8 cellular contexts compared by ENCODE assay signal in the genomic region with DNA sequence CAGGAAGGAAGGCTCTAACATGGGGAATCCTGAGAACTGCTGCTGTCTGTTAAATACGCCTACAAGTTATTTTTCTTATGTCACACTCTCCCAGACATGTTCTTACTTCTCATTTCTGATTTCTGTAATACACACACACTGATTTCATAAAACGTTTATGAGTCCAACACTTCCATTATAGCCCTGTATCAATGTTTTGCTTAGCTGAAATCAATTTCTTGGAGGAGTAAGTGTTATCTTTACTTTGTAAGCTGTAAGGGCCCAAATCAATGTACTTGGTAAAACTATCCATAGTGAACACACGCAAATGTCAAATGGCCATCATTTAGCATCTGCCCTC. TPM values are rescaled to one million over a fixed set of nuclear protein-coding genes. Genes with fewer than 3 reads are reported as not detected.
DNase-seq lines count a peak whose midpoint lies in the region; ATAC-seq and TF ChIP-seq lines count a peak whose summit lies in the region.

No MANE protein-coding gene starts in this region.

- H3K27me3 Mint-ChIP-seq in CD8-positive, alpha-beta memory T cell, result peaks cover 0 to 1% of the 10 kb centered on the region in 2 donors

- H3K27me3 ChIP-seq in CD8-positive, alpha-beta memory T cell (ENCODE audit: insufficient read depth, low read length, poor library complexity, severe bottlenecking), result no peaks in the 10 kb centered on the region
- H3K27me3 ChIP-seq in PC-9 (ENCODE audit: insufficient read depth, low read depth), result no peaks in the 10 kb centered on the region
- no peaks in the 10 kb centered on the region for H3K27me3 ChIP-seq in ovary

- peak overlapping the region; percentile 78 to 97 (median 82) for H3K4me3 Mint-ChIP-seq in CD8-positive, alpha-beta memory T cell

- no peaks in the 10 kb centered on the region for H3K9me3 Mint-ChIP-seq in CD8-positive, alpha-beta memory T cell

- peaks cover 26 to 38% (median 27%) of the 10 kb centered on the region in 3 donors for H3K4me1 Mint-ChIP-seq in CD8-positive, alpha-beta memory T cell

- no peak for TF ChIP-seq CTCF in PC-9 (conservative IDR thresholded peaks at IDR 0.05)
- TF ChIP-seq CTCF in epithelial cell of esophagus (IDR thresholded peaks at IDR 0.05; ENCODE audit: insufficient read depth, low read depth, low read length, missing control alignments), result no peak
- no peak for TF ChIP-seq CTCF in ovary (IDR thresholded peaks at IDR 0.05)

- POLR2A ChIA-PET in CD8-positive, alpha-beta memory T cell (lab: Charles Lee), result interaction anchor here (0.5 to 1.8 kb wide), 8 partner anchors 8 to 184 kb away, joined by 3 to 15 read pairs (median 4); partner anchors contain the start of genes CSNK1D and FOXK2
- POLR2A ChIA-PET in PC-9 (lab: Charles Lee; ENCODE audit: unreplicated experiment), result no interaction called here

- no peak for ATAC-seq in GM18907 (IDR thresholded peaks at IDR 0.05; ENCODE audit: unreplicated experiment)

- peaks cover 10% of the 10 kb centered on the region for H3K36me3 ChIP-seq in CD8-positive, alpha-beta memory T cell (ENCODE audit: insufficient read depth, low read length)
- H3K36me3 ChIP-seq in PC-9 (ENCODE audit: low read depth) (no peaks in the 10 kb centered on the region), ovary (no peaks in the 10 kb centered on the region)

- H3K27ac ChIP-seq in CD8-positive, alpha-beta memory T cell (ENCODE audit: low read depth, low read length), result peak overlapping the region; percentile 94
- peak overlapping the region; percentile 95 for H3K27ac ChIP-seq in PC-9
- H3K27ac ChIP-seq in ovary, result peak overlapping the region; percentile 99 to 100

- CTCF ChIA-PET in CD8-positive, alpha-beta memory T cell (lab: Charles Lee), result interaction anchor here (1.3 to 1.6 kb wide), 2 partner anchors 8 to 94 kb away, joined by 3 to 4 read pairs; no protein-coding TSS in a partner anchor
- CTCF ChIA-PET in PC-9 (lab: Charles Lee), result no interaction called here

- DNase-seq in CD8-positive, alpha-beta memory T cell, result no peak
- DNase-seq in PC-9 (no peak), epithelial cell of esophagus (ENCODE audit: low read depth) (no peak), ovary (no peak), T1000 (lab: John Stamatoyannopoulos, UW) (no peak), NCI-H748 treated with DMSO at 0.1 percent for 48 hours (lab: John Stamatoyannopoulos, UW) (no peak), DMS153 treated with DMSO at 0.1 percent for 48 hours (lab: John Stamatoyannopoulos, UW; ENCODE audit: unreplicated experiment) (no peak)

- intact Hi-C loops in PC-9 (cut with micrococcal nuclease; ENCODE audit: unreplicated experiment), result loop anchor here (2.0 kb wide), 1 partner anchor 37 kb away; no protein-coding TSS in a partner anchor
- intact Hi-C loops in ovary (cut with DNase I), result no loop called here

- H2AFZ ChIP-seq in PC-9, result peak overlapping the region; percentile 75

- H3K79me2 ChIP-seq in PC-9 (ENCODE audit: low read depth), result no peaks in the 10 kb centered on the region

- H3K9me3 ChIP-seq in CD8-positive, alpha-beta memory T cell (ENCODE audit: low read length), result no peaks in the 10 kb centered on the region
- H3K9me3 ChIP-seq in PC-9 (ENCODE audit: insufficient read depth, low read depth) (no peaks in the 10 kb centered on the region), ovary (no peaks in the 10 kb centered on the region)

- no peaks in the 10 kb centered on the region for H4K20me1 ChIP-seq in PC-9 (ENCODE audit: insufficient read depth)

- H3K4me1 ChIP-seq in CD8-positive, alpha-beta memory T cell (ENCODE audit: insufficient read depth, low read length), result peaks cover 18% of the 10 kb centered on the region
- peaks cover 24% of the 10 kb centered on the region for H3K4me1 ChIP-seq in PC-9 (replicated peaks; ENCODE audit: insufficient read depth)
- H3K4me1 ChIP-seq in ovary (ENCODE audit: insufficient read depth), result peaks cover 20% of the 10 kb centered on the region

- H3K4me2 ChIP-seq in PC-9, result peak overlapping the region; percentile 92

- BruUV-seq in PC-9 (replicated peaks; lab: Mats Ljungman, UMichigan), result no TSS peak

- no peak for TF ChIP-seq POLR2A in ovary (IDR thresholded peaks at IDR 0.05)

- H3F3A ChIP-seq in PC-9 (ENCODE audit: insufficient read depth, low read depth), result peaks cover 21% of the 10 kb centered on the region

- peaks cover 0 to 30% (median 8%) of the 10 kb centered on the region in 3 donors for H3K36me3 Mint-ChIP-seq in CD8-positive, alpha-beta memory T cell

- no peaks in the 10 kb centered on the region for H3K9me2 ChIP-seq in PC-9 (ENCODE audit: insufficient read depth)

- H3K4me3 ChIP-seq in CD8-positive, alpha-beta memory T cell (ENCODE audit: low read length), result peak overlapping the region; percentile 55
- H3K4me3 ChIP-seq in PC-9 (peak overlapping the region; percentile 71), epithelial cell of esophagus (ENCODE audit: low read length) (peak overlapping the region; percentile 57), ovary (peak overlapping the region; percentile 97)

- H3K27ac Mint-ChIP-seq in CD8-positive, alpha-beta memory T cell, result peak overlapping the region; percentile 87 to 98 (median 97)

- WGBS in ovary, 3 donors, result 6 to 11% (median 7%) methylated on average over 3 of the region's 3 CpGs

- TF ChIP-seq EP300 in ovary (IDR thresholded peaks at IDR 0.05), result no peak

RNA-seq across cellular contexts. Expression of gene NARF, which starts 0.8 kb away (rescaled TPM):
- 10 to 100 TPM; 62.2 to 63.0 TPM for total RNA-seq in CD8-positive, alpha-beta memory T cell
- polyA plus RNA-seq in CD8-positive, alpha-beta memory T cell, result 95.3 TPM
- total RNA-seq in PC-9 (2021) (57.2 and 58.0 TPM in 2 replicates), ovary (10 to 100 TPM; 39.7 to 52.7 (median 49.8) TPM)
- 10 to 100 TPM; 29.6 to 37.8 TPM for polyA plus RNA-seq in ovary

RNA-seq across cellular contexts. Expression of gene CYBC1, which starts 7.2 kb away (rescaled TPM):
- 100 to 1,000 TPM; 184 to 189 TPM for total RNA-seq in CD8-positive, alpha-beta memory T cell
- polyA plus RNA-seq in CD8-positive, alpha-beta memory T cell, result 175 TPM
- 77.9 and 78.4 TPM in 2 replicates for total RNA-seq in PC-9 (2021)
- 100 to 1,000 TPM in 1 of 7 donors, 10 to 100 TPM in 6; 44.4 to 101 (median 73.1) TPM for total RNA-seq in ovary
- 10 to 100 TPM; 34.0 to 56.4 TPM for polyA plus RNA-seq in ovary

RNA-seq across cellular contexts. Expression of gene OGFOD3, which starts 39.4 kb away (rescaled TPM):
- 10 to 100 TPM; 27.9 to 28.4 TPM for total RNA-seq in CD8-positive, alpha-beta memory T cell
- 29.9 TPM for polyA plus RNA-seq in CD8-positive, alpha-beta memory T cell
- total RNA-seq in PC-9 (2021) (26.6 and 32.9 TPM in 2 replicates), ovary (10 to 100 TPM; 25.8 to 37.8 (median 30.4) TPM)
- polyA plus RNA-seq in ovary, result 10 to 100 TPM; 14.4 to 21.3 TPM

RNA-seq across cellular contexts. Expression of gene HEXD, which starts 39.6 kb away (rescaled TPM):
- total RNA-seq in CD8-positive, alpha-beta memory T cell, result 10 to 100 TPM; 29.6 to 30.4 TPM
- polyA plus RNA-seq in CD8-positive, alpha-beta memory T cell, result 10.6 TPM
- total RNA-seq in PC-9 (2021) (30.0 and 35.9 TPM in 2 replicates), ovary (10 to 100 TPM; 32.9 to 68.6 (median 46.6) TPM)
- 10 to 100 TPM in 1 of 2 donors, 1 to 10 TPM in 1; 8.7 to 74.7 TPM for polyA plus RNA-seq in ovary
